ENCODE assay signal across 14 cellular contexts in genomic region chr16:50261160-50261706, GRCh38. TPM values are rescaled to one million over a fixed set of nuclear protein-coding genes. Genes with fewer than 3 reads are reported as not detected.
DNase-seq lines count a peak whose midpoint lies in the region; ATAC-seq and TF ChIP-seq lines count a peak whose summit lies in the region.
"Had no signal": no experiment of that assay in that cellular context is flagged by ENCODE, and none has a peak within 500 bp of the region (broad histone marks: within the 10 kb centered on the region; RNA-seq: fewer than 3 reads in every experiment).

No MANE protein-coding gene starts in this region.

- intact Hi-C loops in left ventricle myocardium inferior (cut with micrococcal nuclease): no loop called here
- intact Hi-C loops in Right ventricle myocardium inferior (cut with DNase I): no loop called here
- intact Hi-C loops in sciatic nerve (cut with DNase I): no loop called here
- intact Hi-C loops in aorta (cut with DNase I): loop anchor here in 1 of 2 donors (10.0 kb wide), 1 partner anchor 254 kb away; no protein-coding TSS in a partner anchor
- intact Hi-C loops in adrenal gland (cut with DNase I): no loop called here

- in situ Hi-C loops in GM13977 (cut with MboI; ENCODE audit: low pct_unique_long_range_greater_than_20kb, low sequenced_read_pairs, unreplicated experiment): no loop called here

- ATAC-seq in Right ventricle myocardium inferior: no peak
- ATAC-seq in left lobe of liver: no peak
- no peak for ATAC-seq in sciatic nerve
- no peak for ATAC-seq in aorta (ENCODE audit: low FRiP score)

- H3K27ac ChIP-seq in left ventricle myocardium inferior (replicated peaks) (peak overlapping the region; percentile 6), aorta (ENCODE audit: low read depth in 1 of 2, low read length in 2 of 2) (no peak overlapping the region), adrenal gland (no peak overlapping the region)

- DNase-seq in left ventricle myocardium inferior (no peak), Right ventricle myocardium inferior (ENCODE audit: missing footprints) (no peak), left lobe of liver (ENCODE audit: low spot score) (peak; percentile 44), sciatic nerve (ENCODE audit: low spot score) (peak; percentile 18), aorta (peak; percentile 26 to 54), GF-D8 (lab: John Stamatoyannopoulos, UW) (no peak), adrenal gland (no peak), GM13977 (ENCODE audit: low spot score) (no peak)
- DNase-seq: C1 segment of cervical spinal cord, DMS 273 treated with DMSO at 0.1 percent for 48 hours, NCI-H1105 treated with DMSO at 0.1 percent for 48 hours, NCI-H2107, NCI-H526, SHP77 treated with DMSO at 0.1 percent for 48 hours had no signal

- TF ChIP-seq CTCF in left ventricle myocardium inferior (IDR thresholded peaks at IDR 0.05; ENCODE audit: borderline replicate concordance) (no peak), adrenal gland (IDR thresholded peaks at IDR 0.05) (no peak), GM13977 (IDR thresholded peaks at IDR 0.05; ENCODE audit: extremely low read depth, insufficient read depth, missing control alignments) (no peak)

- 82 to 86% methylated on average over 9 of the region's 9 CpGs for WGBS in aorta, 2 donors
- WGBS in adrenal gland, 4 donors: 76 to 90% (median 82%) methylated on average over 6 to 9 of the region's 9 CpGs

- TF ChIP-seq POLR2A in adrenal gland (IDR thresholded peaks at IDR 0.05): no peak

- no peak overlapping the region for H3K4me3 ChIP-seq in left ventricle myocardium inferior
- no peak overlapping the region for H3K4me3 ChIP-seq in aorta (ENCODE audit: low read length in 2 of 2)
- H3K4me3 ChIP-seq in adrenal gland: no peak overlapping the region

- H3K9me3 ChIP-seq in left ventricle myocardium inferior (replicated peaks): no peaks in the 10 kb centered on the region
- H3K9me3 ChIP-seq in aorta (ENCODE audit: control insufficient read depth, low read length): no peaks in the 10 kb centered on the region
- no peaks in the 10 kb centered on the region for H3K9me3 ChIP-seq in adrenal gland (replicated peaks in 1 of 3)

- H3K36me3 ChIP-seq in left ventricle myocardium inferior (no peaks in the 10 kb centered on the region), aorta (ENCODE audit: control insufficient read depth in 1 of 2, insufficient read depth in 2 of 2, low read length in 1 of 2) (no peaks in the 10 kb centered on the region), adrenal gland (replicated peaks in 1 of 2) (no peaks in the 10 kb centered on the region)

- H3K27me3 ChIP-seq in left ventricle myocardium inferior (ENCODE audit: low read depth) (peaks cover 56% of the 10 kb centered on the region), aorta (ENCODE audit: control insufficient read depth in 1 of 2, insufficient read depth in 2 of 2, low read length in 1 of 2) (no peaks in the 10 kb centered on the region), adrenal gland (no peaks in the 10 kb centered on the region)

- peaks cover 25% of the 10 kb centered on the region for H3K4me1 ChIP-seq in left ventricle myocardium inferior
- H3K4me1 ChIP-seq in aorta (ENCODE audit: control insufficient read depth in 1 of 2, insufficient read depth in 2 of 2, low read length in 2 of 2): no peaks in the 10 kb centered on the region
- peaks cover 0 to 16% of the 10 kb centered on the region in 2 donors for H3K4me1 ChIP-seq in adrenal gland (replicated peaks in 1 of 2)

RNA-seq across cellular contexts. Expression of gene ADCY7, which starts 5.1 kb away (rescaled TPM):
- 9.7 TPM for total RNA-seq in left ventricle myocardium inferior
- 11.7 TPM for total RNA-seq in Right ventricle myocardium inferior
- 4.9 TPM for total RNA-seq in left lobe of liver
- 39.4 TPM for total RNA-seq in sciatic nerve
- total RNA-seq in aorta: 10 to 100 TPM; 32.7 to 75.8 TPM
- 1 to 10 TPM; 4.0 to 7.8 TPM for polyA plus RNA-seq in aorta
- 10 to 100 TPM in 7 of 8 donors, 1 to 10 TPM in 1; 9.8 to 44.4 (median 24.1) TPM for total RNA-seq in adrenal gland
- 10 to 100 TPM in 1 of 3 donors, 1 to 10 TPM in 2; 2.8 to 14.6 (median 3.0) TPM for polyA plus RNA-seq in adrenal gland

Comparison
In these comparisons a context has a peak if more than half of its experiments do, and no peak if none do; other contexts are left out.
1. DNase-seq: peak in left lobe of liver (single experiment), sciatic nerve (single experiment) and aorta (2 of 2); none in left ventricle myocardium inferior (single experiment), Right ventricle myocardium inferior (single experiment), GF-D8 (single experiment), adrenal gland (0 of 7) and GM13977 (single experiment).